ENCODE assay signal across 13 cellular contexts in the genomic region with DNA sequence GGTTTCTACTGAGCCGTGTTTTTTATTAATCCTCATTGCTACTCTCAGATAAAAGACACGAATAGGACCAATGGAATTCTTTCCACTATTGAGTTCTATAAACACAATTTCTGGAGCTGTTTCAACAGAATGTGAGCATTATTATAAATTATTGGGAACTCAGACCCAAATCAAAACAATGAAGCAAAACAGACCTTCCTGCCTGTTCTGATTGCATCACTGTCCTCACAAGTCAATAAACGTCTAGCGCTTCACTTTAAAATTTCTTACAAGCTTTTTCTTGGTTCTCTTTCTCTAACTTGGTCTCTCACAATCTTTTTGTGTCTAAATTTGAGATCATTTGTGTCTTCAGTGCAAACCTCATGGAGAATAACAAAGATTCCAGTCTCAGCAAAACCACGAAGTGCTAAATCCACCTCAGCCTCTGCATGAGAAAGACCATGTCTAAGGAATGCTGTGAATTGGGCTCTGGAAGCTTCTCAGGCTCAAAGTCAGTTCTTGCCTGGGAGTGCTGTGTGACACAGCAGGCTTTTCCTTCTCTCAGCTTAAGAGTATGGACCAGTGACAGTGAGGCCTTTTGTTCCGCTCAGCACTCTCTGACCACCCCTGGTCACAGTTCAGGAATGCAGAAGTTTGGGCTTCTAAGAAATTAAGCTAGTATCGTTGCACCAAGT. TPM values are rescaled to one million over a fixed set of nuclear protein-coding genes. Genes with fewer than 3 reads are reported as not detected.
DNase-seq lines count a peak whose midpoint lies in the region; ATAC-seq lines count a peak whose summit lies in the region.
"Had no signal": no experiment of that assay in that cellular context is flagged by ENCODE, and none has a peak within 500 bp of the region (broad histone marks: within the 10 kb centered on the region; RNA-seq: fewer than 3 reads in every experiment).

No MANE protein-coding gene starts in this region.

- H3K27ac ChIP-seq in aorta (ENCODE audit: low read depth in 1 of 2, low read length in 2 of 2) = peak overlapping the region in 1 of 2 donors; percentile 19

- intact Hi-C loops in aorta (cut with DNase I) = no loop called here

- ATAC-seq in GM21619 (IDR thresholded peaks at IDR 0.05; ENCODE audit: unreplicated experiment) = no peak
- ATAC-seq in aorta (ENCODE audit: low FRiP score) = no peak
- no peak for ATAC-seq in GM21723 (IDR thresholded peaks at IDR 0.05; ENCODE audit: unreplicated experiment)
- ATAC-seq: HCT116 had no signal

- WGBS in aorta, 2 donors = 16 to 28% methylated on average over 7 of the region's 7 CpGs

- H3K4me3 ChIP-seq in H7 (ENCODE audit: insufficient read depth, low read depth, low read length) (no peak overlapping the region), aorta (ENCODE audit: low read length in 2 of 2) (no peak overlapping the region)
- H3K4me3 ChIP-seq: Peyer's patch had no signal

- peaks cover 3% of the 10 kb centered on the region for H3K9me3 ChIP-seq in aorta (ENCODE audit: control insufficient read depth, low read length)
- H3K9me3 ChIP-seq: Peyer's patch had no signal

- H3K27me3 ChIP-seq in H7 (ENCODE audit: control insufficient read depth, insufficient read depth, low read length) (no peaks in the 10 kb centered on the region), aorta (ENCODE audit: control insufficient read depth in 1 of 2, insufficient read depth in 2 of 2, low read length in 1 of 2) (no peaks in the 10 kb centered on the region)
- H3K27me3 ChIP-seq: Peyer's patch had no signal

- H3K36me3 ChIP-seq in H7 (replicated peaks; ENCODE audit: control insufficient read depth, insufficient read depth, low read length) (no peaks in the 10 kb centered on the region), aorta (ENCODE audit: control insufficient read depth in 1 of 2, insufficient read depth in 2 of 2, low read length in 1 of 2) (no peaks in the 10 kb centered on the region)
- H3K36me3 ChIP-seq: Peyer's patch had no signal

- DNase-seq in H7 = peak; percentile 41
- DNase-seq in brain pericyte (ENCODE audit: low read depth, low spot score) = peak; percentile 67
- peak; percentile 97 for DNase-seq in islet precursor cell
- DNase-seq in smooth muscle cell of the brain vasculature (ENCODE audit: low read depth, low spot score) = peak; percentile 90
- no peak for DNase-seq in HCEC 1CT
- no peak for DNase-seq in aorta
- DNase-seq: activated CD4-positive, alpha-beta T cell treated with anti-CD3 and anti-CD28 coated beads for 4 hours; activated naive CD8-positive, alpha-beta T cell treated with anti-CD3 and anti-CD28 coated beads for 36 hours; NCI-H187 treated with DMSO at 0.1 percent for 48 hours; Peyer's patch had no signal

- H3K4me1 ChIP-seq in aorta (ENCODE audit: control insufficient read depth in 1 of 2, insufficient read depth in 2 of 2, low read length in 2 of 2) = no peaks in the 10 kb centered on the region
- H3K4me1 ChIP-seq: Peyer's patch had no signal

RNA-seq across cellular contexts. Expression of a gene that starts 22.8 kb away (rescaled TPM):
- total RNA-seq in H7 (2014; rRNA removed; shearing (Covaris generic)) = 24.5 and 32.3 TPM in 2 replicates
- 1 to 10 TPM; 3.5 to 8.6 TPM for total RNA-seq in aorta
- polyA plus RNA-seq in aorta = 1 to 10 TPM in 1 of 2 donors, under 1 TPM in 1; 0.05 to 2.5 TPM
- total RNA-seq: activated naive CD8-positive, alpha-beta T cell treated with anti-CD3 and anti-CD28 coated beads for 36 hours had no signal

Comparison
In these comparisons a context has a peak if more than half of its experiments do, and no peak if none do; other contexts are left out.
1. DNase-seq: peak in H7 (single experiment), brain pericyte (single experiment), islet precursor cell (single experiment) and smooth muscle cell of the brain vasculature (single experiment); none in HCEC 1CT (single experiment) and aorta (0 of 2).